In genomic region chr2:29129586-29130281, GRCh38 we compare ENCODE assay signal across 1 cellular context.
TF ChIP-seq lines count a peak whose summit lies in the region.

No MANE protein-coding gene starts in this region.

TF ChIP-seq in IMR-90, 13 proteins besides CTCF, POLR2A, EP300 and RAD21 (continued from another document):
- TF ChIP-seq RCOR1 (IDR thresholded peaks at IDR 0.05; ENCODE audit: insufficient replicate concordance, low read length) = no peak
- no peak for TF ChIP-seq SMC3 (IDR thresholded peaks at IDR 0.05; ENCODE audit: low read depth, low read length)
- TF ChIP-seq CHD1 (IDR thresholded peaks at IDR 0.05; ENCODE audit: low read depth, low read length) = no peak
- no peak for TF ChIP-seq RFX5 (IDR thresholded peaks at IDR 0.05; ENCODE audit: low read depth, low read length)
- no peak for TF ChIP-seq MAZ (IDR thresholded peaks at IDR 0.05; ENCODE audit: borderline replicate concordance, low read depth, low read length)
- TF ChIP-seq FOS (IDR thresholded peaks at IDR 0.05; ENCODE audit: low read depth, low read length) = no peak
